ENCODE assay signal across 1 cellular context in the genomic region with DNA sequence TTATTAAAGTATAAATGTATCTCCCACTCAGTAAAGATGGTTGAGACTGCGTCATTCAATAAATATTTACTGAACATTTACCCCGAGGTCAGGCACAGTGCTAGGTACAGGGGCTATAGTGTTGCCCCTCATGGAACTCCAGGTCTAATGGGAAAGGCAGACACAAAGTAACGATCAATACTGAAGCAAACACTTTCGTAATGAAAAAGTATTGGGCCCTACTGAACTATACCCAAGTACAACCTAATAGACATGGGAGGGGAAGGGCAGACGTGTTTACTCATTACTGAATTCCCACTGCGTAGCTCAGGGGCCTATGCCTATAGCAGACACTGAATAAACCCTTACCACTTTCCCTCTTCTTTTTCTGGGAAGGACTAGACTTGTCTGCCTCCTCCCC.
TF ChIP-seq lines count a peak whose summit lies in the region.

No MANE protein-coding gene starts in this region.

TF ChIP-seq in HepG2, 621 proteins besides CTCF, POLR2A, EP300 and RAD21 (continued from another document and continues in another):
- TF ChIP-seq, protein P1, sequence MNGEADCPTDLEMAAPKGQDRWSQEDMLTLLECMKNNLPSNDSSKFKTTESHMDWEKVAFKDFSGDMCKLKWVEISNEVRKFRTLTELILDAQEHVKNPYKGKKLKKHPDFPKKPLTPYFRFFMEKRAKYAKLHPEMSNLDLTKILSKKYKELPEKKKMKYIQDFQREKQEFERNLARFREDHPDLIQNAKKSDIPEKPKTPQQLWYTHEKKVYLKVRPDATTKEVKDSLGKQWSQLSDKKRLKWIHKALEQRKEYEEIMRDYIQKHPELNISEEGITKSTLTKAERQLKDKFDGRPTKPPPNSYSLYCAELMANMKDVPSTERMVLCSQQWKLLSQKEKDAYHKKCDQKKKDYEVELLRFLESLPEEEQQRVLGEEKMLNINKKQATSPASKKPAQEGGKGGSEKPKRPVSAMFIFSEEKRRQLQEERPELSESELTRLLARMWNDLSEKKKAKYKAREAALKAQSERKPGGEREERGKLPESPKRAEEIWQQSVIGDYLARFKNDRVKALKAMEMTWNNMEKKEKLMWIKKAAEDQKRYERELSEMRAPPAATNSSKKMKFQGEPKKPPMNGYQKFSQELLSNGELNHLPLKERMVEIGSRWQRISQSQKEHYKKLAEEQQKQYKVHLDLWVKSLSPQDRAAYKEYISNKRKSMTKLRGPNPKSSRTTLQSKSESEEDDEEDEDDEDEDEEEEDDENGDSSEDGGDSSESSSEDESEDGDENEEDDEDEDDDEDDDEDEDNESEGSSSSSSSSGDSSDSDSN (CRISPR knock-in tag; IDR thresholded peaks at IDR 0.05): no peak
- TF ChIP-seq POLR2G (IDR thresholded peaks at IDR 0.05; ENCODE audit: low read depth, low read length) (no peak), TAF1 (CRISPR knock-in tag; IDR thresholded peaks at IDR 0.05) (no peak), SKI (IDR thresholded peaks at IDR 0.05; ENCODE audit: partially characterized antibody) (peak; percentile 65), ZBTB7A (CRISPR knock-in tag; IDR thresholded peaks at IDR 0.05) (no peak), ISL2 (CRISPR knock-in tag; IDR thresholded peaks at IDR 0.05) (0 out of 2 replicates have a peak, but pooled peaks have one; percentile 19), ZNF10 (CRISPR knock-in tag; IDR thresholded peaks at IDR 0.05; ENCODE audit: borderline replicate concordance, low read depth) (no peak), GTF3A (CRISPR knock-in tag; conservative IDR thresholded peaks at IDR 0.05) (no peak), ZNF121 (CRISPR knock-in tag; IDR thresholded peaks at IDR 0.05) (no peak), ZSCAN30 (CRISPR knock-in tag; IDR thresholded peaks at IDR 0.05) (no peak), HOXA5 (CRISPR knock-in tag; IDR thresholded peaks at IDR 0.05) (no peak), ZNF766 (CRISPR knock-in tag; IDR thresholded peaks at IDR 0.05; ENCODE audit: borderline replicate concordance) (peak; percentile 28; the same call in 1 of the 2 replicates), ZZZ3 (CRISPR knock-in tag; IDR thresholded peaks at IDR 0.05; ENCODE audit: borderline replicate concordance) (no peak), KLF11 (CRISPR knock-in tag; IDR thresholded peaks at IDR 0.05) (no peak), SOX6 (IDR thresholded peaks at IDR 0.05) (no peak), SOX6 (CRISPR knock-in tag; IDR thresholded peaks at IDR 0.05) (peak; percentile 57; the same call in 1 of the 2 replicates), ZNF629 (CRISPR knock-in tag; conservative IDR thresholded peaks at IDR 0.05) (no peak), HNRNPLL (IDR thresholded peaks at IDR 0.05; ENCODE audit: low read depth, low read length, poor library complexity, severe bottlenecking) (no peak), ZMYM4 (CRISPR knock-in tag; IDR thresholded peaks at IDR 0.05) (peak; percentile 44; the same call in 1 of the 2 replicates), SNAI1 (CRISPR knock-in tag; IDR thresholded peaks at IDR 0.05; ENCODE audit: borderline replicate concordance) (no peak), REXO4 (CRISPR knock-in tag; IDR thresholded peaks at IDR 0.05; ENCODE audit: borderline replicate concordance) (no peak), ISX (CRISPR knock-in tag; conservative IDR thresholded peaks at IDR 0.05) (no peak), LCORL (IDR thresholded peaks at IDR 0.05) (no peak), LCORL (CRISPR knock-in tag; IDR thresholded peaks at IDR 0.05) (no peak), ZNF670 (CRISPR knock-in tag; IDR thresholded peaks at IDR 0.05; ENCODE audit: borderline replicate concordance) (no peak; the same call in 1 of the 2 replicates)
- TF ChIP-seq, protein P2, sequence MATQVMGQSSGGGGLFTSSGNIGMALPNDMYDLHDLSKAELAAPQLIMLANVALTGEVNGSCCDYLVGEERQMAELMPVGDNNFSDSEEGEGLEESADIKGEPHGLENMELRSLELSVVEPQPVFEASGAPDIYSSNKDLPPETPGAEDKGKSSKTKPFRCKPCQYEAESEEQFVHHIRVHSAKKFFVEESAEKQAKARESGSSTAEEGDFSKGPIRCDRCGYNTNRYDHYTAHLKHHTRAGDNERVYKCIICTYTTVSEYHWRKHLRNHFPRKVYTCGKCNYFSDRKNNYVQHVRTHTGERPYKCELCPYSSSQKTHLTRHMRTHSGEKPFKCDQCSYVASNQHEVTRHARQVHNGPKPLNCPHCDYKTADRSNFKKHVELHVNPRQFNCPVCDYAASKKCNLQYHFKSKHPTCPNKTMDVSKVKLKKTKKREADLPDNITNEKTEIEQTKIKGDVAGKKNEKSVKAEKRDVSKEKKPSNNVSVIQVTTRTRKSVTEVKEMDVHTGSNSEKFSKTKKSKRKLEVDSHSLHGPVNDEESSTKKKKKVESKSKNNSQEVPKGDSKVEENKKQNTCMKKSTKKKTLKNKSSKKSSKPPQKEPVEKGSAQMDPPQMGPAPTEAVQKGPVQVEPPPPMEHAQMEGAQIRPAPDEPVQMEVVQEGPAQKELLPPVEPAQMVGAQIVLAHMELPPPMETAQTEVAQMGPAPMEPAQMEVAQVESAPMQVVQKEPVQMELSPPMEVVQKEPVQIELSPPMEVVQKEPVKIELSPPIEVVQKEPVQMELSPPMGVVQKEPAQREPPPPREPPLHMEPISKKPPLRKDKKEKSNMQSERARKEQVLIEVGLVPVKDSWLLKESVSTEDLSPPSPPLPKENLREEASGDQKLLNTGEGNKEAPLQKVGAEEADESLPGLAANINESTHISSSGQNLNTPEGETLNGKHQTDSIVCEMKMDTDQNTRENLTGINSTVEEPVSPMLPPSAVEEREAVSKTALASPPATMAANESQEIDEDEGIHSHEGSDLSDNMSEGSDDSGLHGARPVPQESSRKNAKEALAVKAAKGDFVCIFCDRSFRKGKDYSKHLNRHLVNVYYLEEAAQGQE (IDR thresholded peaks at IDR 0.05; ENCODE audit: borderline replicate concordance in 1 of 2, low read depth in 1 of 2, low read length in 2 of 2): no peak
- TF ChIP-seq, protein P3, sequence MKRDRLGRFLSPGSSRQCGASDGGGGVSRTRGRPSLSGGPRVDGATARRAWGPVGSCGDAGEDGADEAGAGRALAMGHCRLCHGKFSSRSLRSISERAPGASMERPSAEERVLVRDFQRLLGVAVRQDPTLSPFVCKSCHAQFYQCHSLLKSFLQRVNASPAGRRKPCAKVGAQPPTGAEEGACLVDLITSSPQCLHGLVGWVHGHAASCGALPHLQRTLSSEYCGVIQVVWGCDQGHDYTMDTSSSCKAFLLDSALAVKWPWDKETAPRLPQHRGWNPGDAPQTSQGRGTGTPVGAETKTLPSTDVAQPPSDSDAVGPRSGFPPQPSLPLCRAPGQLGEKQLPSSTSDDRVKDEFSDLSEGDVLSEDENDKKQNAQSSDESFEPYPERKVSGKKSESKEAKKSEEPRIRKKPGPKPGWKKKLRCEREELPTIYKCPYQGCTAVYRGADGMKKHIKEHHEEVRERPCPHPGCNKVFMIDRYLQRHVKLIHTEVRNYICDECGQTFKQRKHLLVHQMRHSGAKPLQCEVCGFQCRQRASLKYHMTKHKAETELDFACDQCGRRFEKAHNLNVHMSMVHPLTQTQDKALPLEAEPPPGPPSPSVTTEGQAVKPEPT (CRISPR knock-in tag; IDR thresholded peaks at IDR 0.05; ENCODE audit: low read depth): no peak
- TF ChIP-seq, protein P4, sequence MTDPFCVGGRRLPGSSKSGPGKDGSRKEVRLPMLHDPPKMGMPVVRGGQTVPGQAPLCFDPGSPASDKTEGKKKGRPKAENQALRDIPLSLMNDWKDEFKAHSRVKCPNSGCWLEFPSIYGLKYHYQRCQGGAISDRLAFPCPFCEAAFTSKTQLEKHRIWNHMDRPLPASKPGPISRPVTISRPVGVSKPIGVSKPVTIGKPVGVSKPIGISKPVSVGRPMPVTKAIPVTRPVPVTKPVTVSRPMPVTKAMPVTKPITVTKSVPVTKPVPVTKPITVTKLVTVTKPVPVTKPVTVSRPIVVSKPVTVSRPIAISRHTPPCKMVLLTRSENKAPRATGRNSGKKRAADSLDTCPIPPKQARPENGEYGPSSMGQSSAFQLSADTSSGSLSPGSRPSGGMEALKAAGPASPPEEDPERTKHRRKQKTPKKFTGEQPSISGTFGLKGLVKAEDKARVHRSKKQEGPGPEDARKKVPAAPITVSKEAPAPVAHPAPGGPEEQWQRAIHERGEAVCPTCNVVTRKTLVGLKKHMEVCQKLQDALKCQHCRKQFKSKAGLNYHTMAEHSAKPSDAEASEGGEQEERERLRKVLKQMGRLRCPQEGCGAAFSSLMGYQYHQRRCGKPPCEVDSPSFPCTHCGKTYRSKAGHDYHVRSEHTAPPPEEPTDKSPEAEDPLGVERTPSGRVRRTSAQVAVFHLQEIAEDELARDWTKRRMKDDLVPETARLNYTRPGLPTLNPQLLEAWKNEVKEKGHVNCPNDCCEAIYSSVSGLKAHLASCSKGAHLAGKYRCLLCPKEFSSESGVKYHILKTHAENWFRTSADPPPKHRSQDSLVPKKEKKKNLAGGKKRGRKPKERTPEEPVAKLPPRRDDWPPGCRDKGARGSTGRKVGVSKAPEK (CRISPR knock-in tag; IDR thresholded peaks at IDR 0.05; ENCODE audit: borderline replicate concordance): no peak
- TF ChIP-seq, protein P5, sequence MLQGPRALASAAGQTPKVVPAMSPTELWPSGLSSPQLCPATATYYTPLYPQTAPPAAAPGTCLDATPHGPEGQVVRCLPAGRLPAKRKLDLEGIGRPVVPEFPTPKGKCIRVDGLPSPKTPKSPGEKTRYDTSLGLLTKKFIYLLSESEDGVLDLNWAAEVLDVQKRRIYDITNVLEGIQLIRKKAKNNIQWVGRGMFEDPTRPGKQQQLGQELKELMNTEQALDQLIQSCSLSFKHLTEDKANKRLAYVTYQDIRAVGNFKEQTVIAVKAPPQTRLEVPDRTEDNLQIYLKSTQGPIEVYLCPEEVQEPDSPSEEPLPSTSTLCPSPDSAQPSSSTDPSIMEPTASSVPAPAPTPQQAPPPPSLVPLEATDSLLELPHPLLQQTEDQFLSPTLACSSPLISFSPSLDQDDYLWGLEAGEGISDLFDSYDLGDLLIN (CRISPR knock-in tag; IDR thresholded peaks at IDR 0.05; ENCODE audit: borderline replicate concordance): no peak
- TF ChIP-seq, protein P6, sequence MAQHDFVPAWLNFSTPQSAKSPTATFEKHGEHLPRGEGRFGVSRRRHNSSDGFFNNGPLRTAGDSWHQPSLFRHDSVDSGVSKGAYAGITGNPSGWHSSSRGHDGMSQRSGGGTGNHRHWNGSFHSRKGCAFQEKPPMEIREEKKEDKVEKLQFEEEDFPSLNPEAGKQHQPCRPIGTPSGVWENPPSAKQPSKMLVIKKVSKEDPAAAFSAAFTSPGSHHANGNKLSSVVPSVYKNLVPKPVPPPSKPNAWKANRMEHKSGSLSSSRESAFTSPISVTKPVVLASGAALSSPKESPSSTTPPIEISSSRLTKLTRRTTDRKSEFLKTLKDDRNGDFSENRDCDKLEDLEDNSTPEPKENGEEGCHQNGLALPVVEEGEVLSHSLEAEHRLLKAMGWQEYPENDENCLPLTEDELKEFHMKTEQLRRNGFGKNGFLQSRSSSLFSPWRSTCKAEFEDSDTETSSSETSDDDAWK (CRISPR knock-in tag; IDR thresholded peaks at IDR 0.05): no peak
- TF ChIP-seq, protein P7, sequence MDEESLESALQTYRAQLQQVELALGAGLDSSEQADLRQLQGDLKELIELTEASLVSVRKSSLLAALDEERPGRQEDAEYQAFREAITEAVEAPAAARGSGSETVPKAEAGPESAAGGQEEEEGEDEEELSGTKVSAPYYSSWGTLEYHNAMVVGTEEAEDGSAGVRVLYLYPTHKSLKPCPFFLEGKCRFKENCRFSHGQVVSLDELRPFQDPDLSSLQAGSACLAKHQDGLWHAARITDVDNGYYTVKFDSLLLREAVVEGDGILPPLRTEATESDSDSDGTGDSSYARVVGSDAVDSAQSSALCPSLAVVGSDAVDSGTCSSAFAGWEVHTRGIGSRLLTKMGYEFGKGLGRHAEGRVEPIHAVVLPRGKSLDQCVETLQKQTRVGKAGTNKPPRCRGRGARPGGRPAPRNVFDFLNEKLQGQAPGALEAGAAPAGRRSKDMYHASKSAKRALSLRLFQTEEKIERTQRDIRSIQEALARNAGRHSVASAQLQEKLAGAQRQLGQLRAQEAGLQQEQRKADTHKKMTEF (CRISPR knock-in tag; IDR thresholded peaks at IDR 0.05): no peak
- TF ChIP-seq, protein P8, sequence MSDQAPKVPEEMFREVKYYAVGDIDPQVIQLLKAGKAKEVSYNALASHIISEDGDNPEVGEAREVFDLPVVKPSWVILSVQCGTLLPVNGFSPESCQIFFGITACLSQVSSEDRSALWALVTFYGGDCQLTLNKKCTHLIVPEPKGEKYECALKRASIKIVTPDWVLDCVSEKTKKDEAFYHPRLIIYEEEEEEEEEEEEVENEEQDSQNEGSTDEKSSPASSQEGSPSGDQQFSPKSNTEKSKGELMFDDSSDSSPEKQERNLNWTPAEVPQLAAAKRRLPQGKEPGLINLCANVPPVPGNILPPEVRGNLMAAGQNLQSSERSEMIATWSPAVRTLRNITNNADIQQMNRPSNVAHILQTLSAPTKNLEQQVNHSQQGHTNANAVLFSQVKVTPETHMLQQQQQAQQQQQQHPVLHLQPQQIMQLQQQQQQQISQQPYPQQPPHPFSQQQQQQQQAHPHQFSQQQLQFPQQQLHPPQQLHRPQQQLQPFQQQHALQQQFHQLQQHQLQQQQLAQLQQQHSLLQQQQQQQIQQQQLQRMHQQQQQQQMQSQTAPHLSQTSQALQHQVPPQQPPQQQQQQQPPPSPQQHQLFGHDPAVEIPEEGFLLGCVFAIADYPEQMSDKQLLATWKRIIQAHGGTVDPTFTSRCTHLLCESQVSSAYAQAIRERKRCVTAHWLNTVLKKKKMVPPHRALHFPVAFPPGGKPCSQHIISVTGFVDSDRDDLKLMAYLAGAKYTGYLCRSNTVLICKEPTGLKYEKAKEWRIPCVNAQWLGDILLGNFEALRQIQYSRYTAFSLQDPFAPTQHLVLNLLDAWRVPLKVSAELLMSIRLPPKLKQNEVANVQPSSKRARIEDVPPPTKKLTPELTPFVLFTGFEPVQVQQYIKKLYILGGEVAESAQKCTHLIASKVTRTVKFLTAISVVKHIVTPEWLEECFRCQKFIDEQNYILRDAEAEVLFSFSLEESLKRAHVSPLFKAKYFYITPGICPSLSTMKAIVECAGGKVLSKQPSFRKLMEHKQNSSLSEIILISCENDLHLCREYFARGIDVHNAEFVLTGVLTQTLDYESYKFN (CRISPR knock-in tag; conservative IDR thresholded peaks at IDR 0.05): peak; percentile 72
- TF ChIP-seq, protein P9, sequence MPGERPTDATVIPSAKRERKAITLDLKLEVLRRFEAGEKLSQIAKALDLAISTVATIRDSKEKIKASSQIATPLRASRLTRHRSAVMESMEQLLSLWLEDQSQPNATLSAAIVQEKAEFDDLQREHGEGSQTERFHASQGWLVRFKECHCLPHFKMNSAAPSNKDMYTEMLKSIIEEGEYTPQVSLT (CRISPR knock-in tag; IDR thresholded peaks at IDR 0.05; ENCODE audit: borderline replicate concordance, low read depth): no peak
